17 cellular contexts compared by ENCODE assay signal in genomic region chr10:112927980-112928379, GRCh38. TPM values are rescaled to one million over a fixed set of nuclear protein-coding genes. Genes with fewer than 3 reads are reported as not detected.
DNase-seq lines count a peak whose midpoint lies in the region; ATAC-seq, FAIRE-seq and TF ChIP-seq lines count a peak whose summit lies in the region.
"Had no signal": no experiment of that assay in that cellular context is flagged by ENCODE, and none has a peak within 500 bp of the region (broad histone marks: within the 10 kb centered on the region; RNA-seq: fewer than 3 reads in every experiment).

No MANE protein-coding gene starts in this region.

- no peak overlapping the region for H3K4me3 Mint-ChIP-seq in neural progenitor cell
- H3K4me3 Mint-ChIP-seq in stimulated activated effector memory CD8-positive, alpha-beta T cell treated with anti-CD3 and anti-CD28 coated beads, Interleukin-12 subunit alpha, Interleukin-12 subunit beta, amount 100 ng/mL, for 72 hours, result no peak overlapping the region
- H3K4me3 Mint-ChIP-seq: CD4-positive, alpha-beta memory T cell; HFFc6 had no signal

- H3K9ac ChIP-seq in HUES48 (ENCODE audit: low read depth, low read length) (no peak overlapping the region), H1 (replicated peaks in 1 of 4; ENCODE audit: extremely low read depth in 1 of 4, low read depth in 3 of 4, low read length in 3 of 4) (no peak overlapping the region), neural progenitor cell (no peak overlapping the region)

- no peak for TF ChIP-seq RAD21 in H1 (IDR thresholded peaks at IDR 0.05 in 1 of 2, conservative IDR thresholded peaks at IDR 0.05 in 1 of 2; ENCODE audit: low read depth in 2 of 2, low read length in 2 of 2)

- H3K79me1 ChIP-seq in H1 (ENCODE audit: low read depth, low read length), result no peaks in the 10 kb centered on the region

- POLR2A ChIA-PET in H1 (lab: Charles Lee; ENCODE audit: partially characterized antibody), result interaction anchor here (0.6 to 1.7 kb wide), 7 partner anchors 10 to 272 kb away, joined by 3 to 8 read pairs (median 4); no protein-coding TSS in a partner anchor

- H2BK15ac ChIP-seq in H1 (ENCODE audit: low read length), result no peak overlapping the region

- H3K9me3 ChIP-seq in HUES48 (ENCODE audit: control insufficient read depth, insufficient read depth, low read length) (no peaks in the 10 kb centered on the region), H1 (ENCODE audit: insufficient read depth in 2 of 2, low read depth in 1 of 2, low read length in 1 of 2) (no peaks in the 10 kb centered on the region), neural progenitor cell (ENCODE audit: low read depth) (no peaks in the 10 kb centered on the region)
- H3K9me3 ChIP-seq: HAP-1 had no signal

- H3K36me3 ChIP-seq in HUES48 (ENCODE audit: control insufficient read depth, insufficient read depth, low read length), result no peaks in the 10 kb centered on the region
- H3K36me3 ChIP-seq in H1 (ENCODE audit: control insufficient read depth in 2 of 4, insufficient read depth in 4 of 4, low read length in 3 of 4), result no peaks in the 10 kb centered on the region
- H3K36me3 ChIP-seq in neural progenitor cell, result no peaks in the 10 kb centered on the region
- H3K36me3 ChIP-seq: HAP-1 had no signal

- H3K4me2 ChIP-seq in H1 (ENCODE audit: insufficient read depth in 1 of 2, low read depth in 2 of 2, low read length in 2 of 2) (peak overlapping the region in 1 of 2 experiments; percentile 18; a peak in 2 of 4 replicates), neural progenitor cell (peak overlapping the region; percentile 55)

- no peaks in the 10 kb centered on the region for H3K23me2 ChIP-seq in H1 (ENCODE audit: low read depth, low read length)

- H4K20me1 ChIP-seq in H1 (replicated peaks in 1 of 2; ENCODE audit: control insufficient read depth in 1 of 2, insufficient read depth in 2 of 2, low read length in 2 of 2), result no peaks in the 10 kb centered on the region
- no peaks in the 10 kb centered on the region for H4K20me1 ChIP-seq in neural progenitor cell (ENCODE audit: low read depth)

- no peak for TF ChIP-seq POLR2A in H1 (IDR thresholded peaks at IDR 0.05; ENCODE audit: control extremely low read depth in 1 of 2, low read depth in 2 of 2, low read length in 2 of 2)

- H3F3A ChIP-seq in neural progenitor cell (ENCODE audit: low read depth), result peaks cover 20% of the 10 kb centered on the region

- no peak overlapping the region for H2BK12ac ChIP-seq in H1 (ENCODE audit: low read depth, low read length)

- H3K23ac ChIP-seq in H1 (ENCODE audit: insufficient read length), result no peak overlapping the region

- H3K27ac Mint-ChIP-seq in neural progenitor cell, result no peak overlapping the region
- H3K27ac Mint-ChIP-seq in stimulated activated effector memory CD8-positive, alpha-beta T cell treated with anti-CD3 and anti-CD28 coated beads, Interleukin-12 subunit alpha, Interleukin-12 subunit beta, amount 100 ng/mL, for 72 hours, result no peak overlapping the region
- H3K27ac Mint-ChIP-seq: CD4-positive, alpha-beta memory T cell; HFFc6 had no signal

- H3K27me3 Mint-ChIP-seq in neural progenitor cell (ENCODE audit: insufficient read depth, low read depth), result peaks cover 2% of the 10 kb centered on the region

- TF ChIP-seq CTCF in H1 (IDR thresholded peaks at IDR 0.05; ENCODE audit: control extremely low read depth in 1 of 3, insufficient read depth in 1 of 3, low read depth in 1 of 3, low read length in 3 of 3) (no peak), neural progenitor cell (IDR thresholded peaks at IDR 0.05) (no peak)

- H3K4me1 Mint-ChIP-seq in neural progenitor cell, result peaks cover 6% of the 10 kb centered on the region
- H3K4me1 Mint-ChIP-seq in stimulated activated effector memory CD8-positive, alpha-beta T cell treated with anti-CD3 and anti-CD28 coated beads, Interleukin-12 subunit alpha, Interleukin-12 subunit beta, amount 100 ng/mL, for 72 hours, result no peaks in the 10 kb centered on the region
- H3K4me1 Mint-ChIP-seq: CD4-positive, alpha-beta memory T cell had no signal

- H3K14ac ChIP-seq in H1 (ENCODE audit: insufficient read length), result no peak overlapping the region

- peak overlapping the region; percentile 16 for H3K27ac ChIP-seq in HUES48 (ENCODE audit: low read depth, low read length)
- H3K27ac ChIP-seq in H1 (ENCODE audit: low read depth, low read length), result no peak overlapping the region
- H3K27ac ChIP-seq in neural progenitor cell, result no peak overlapping the region

- no peak overlapping the region for H3K4me3 ChIP-seq in HUES48 (ENCODE audit: low read depth, low read length)
- H3K4me3 ChIP-seq in H1 (ENCODE audit: extremely low read depth in 1 of 4, insufficient read depth in 2 of 4, low read depth in 3 of 4, low read length in 4 of 4), result no peak overlapping the region
- no peak overlapping the region for H3K4me3 ChIP-seq in neural progenitor cell
- H3K4me3 ChIP-seq: HAP-1 had no signal

- no peaks in the 10 kb centered on the region for H3K36me3 Mint-ChIP-seq in neural progenitor cell
- no peaks in the 10 kb centered on the region for H3K36me3 Mint-ChIP-seq in stimulated activated effector memory CD8-positive, alpha-beta T cell treated with anti-CD3 and anti-CD28 coated beads, Interleukin-12 subunit alpha, Interleukin-12 subunit beta, amount 100 ng/mL, for 72 hours

- H3K56ac ChIP-seq in H1 (replicated peaks; ENCODE audit: insufficient read length, low read depth, low read length), result no peak overlapping the region

- H3K4me1 ChIP-seq in HUES48 (ENCODE audit: control insufficient read depth, insufficient read depth, low read length) (peaks cover 10% of the 10 kb centered on the region), H1 (replicated peaks in 1 of 4; ENCODE audit: control insufficient read depth in 3 of 4, insufficient read depth in 4 of 4, low read length in 3 of 4) (peaks cover 0 to 11% (median 3%) of the 10 kb centered on the region in 4 experiments; a peak in 3 of 7 replicates), neural progenitor cell (peaks cover 11% of the 10 kb centered on the region)
- H3K4me1 ChIP-seq: HAP-1 had no signal

- DNase-seq in H1 (ENCODE audit: low read depth in 1 of 2, low spot score in 2 of 2), result no peak
- no peak for DNase-seq in neural progenitor cell (ENCODE audit: low spot score)
- no peak for DNase-seq in stimulated activated effector memory CD8-positive, alpha-beta T cell treated with anti-CD3 and anti-CD28 coated beads, Interleukin-12 subunit alpha, Interleukin-12 subunit beta, amount 100 ng/mL, for 72 hours (ENCODE audit: low spot score in 2 of 2)
- DNase-seq in NOMO-1 treated with DMSO at 0.1 percent for 48 hours (lab: John Stamatoyannopoulos, UW; ENCODE audit: unreplicated experiment), result no peak
- DNase-seq: C1 segment of cervical spinal cord; Calu3; CD4-positive, alpha-beta memory T cell; COR-L47; DMS53; DMS79 treated with DMSO at 0.1 percent for 48 hours; GF-D8; HFFc6 had no signal

- H3K27me3 ChIP-seq in HUES48 (ENCODE audit: control insufficient read depth, insufficient read depth, low read length) (no peaks in the 10 kb centered on the region), H1 (replicated peaks in 1 of 4; ENCODE audit: control insufficient read depth in 3 of 4, extremely low read depth in 1 of 4, insufficient read depth in 3 of 4, low read length in 3 of 4) (no peaks in the 10 kb centered on the region), neural progenitor cell (no peaks in the 10 kb centered on the region)

- H3K18ac ChIP-seq in H1 (ENCODE audit: extremely low read depth, low read length), result no peak overlapping the region

- peak overlapping the region; percentile 23 for H2BK120ac ChIP-seq in H1 (replicated peaks; ENCODE audit: low read depth, low read length)

- no peak overlapping the region for H3K4ac ChIP-seq in H1 (replicated peaks; ENCODE audit: insufficient read length, low read depth, low read length)

- H2AK5ac ChIP-seq in H1 (ENCODE audit: low read depth, low read length), result no peak overlapping the region

- FAIRE-seq in H1 (lab: Jason Lieb, UNC), result peak; percentile 85
- FAIRE-seq: GM12891, GM18507 had no signal

- H2AFZ ChIP-seq in H1 (ENCODE audit: low read length), result no peak overlapping the region
- H2AFZ ChIP-seq in neural progenitor cell (replicated peaks), result no peak overlapping the region

- no peak for ATAC-seq in stimulated activated effector memory CD8-positive, alpha-beta T cell treated with anti-CD3 and anti-CD28 coated beads, Interleukin-12 subunit alpha, Interleukin-12 subunit beta, amount 100 ng/mL, for 72 hours
- no peak for ATAC-seq in HG02623 (IDR thresholded peaks at IDR 0.05; ENCODE audit: unreplicated experiment)

- no peak overlapping the region for H4K91ac ChIP-seq in H1 (replicated peaks; ENCODE audit: insufficient read length, low read length)

- H2BK20ac ChIP-seq in H1 (ENCODE audit: low read length), result no peak overlapping the region

- H4K8ac ChIP-seq in H1 (ENCODE audit: extremely low read depth, insufficient read depth, low read length), result no peak overlapping the region

- WGBS in H1 (ENCODE audit: extremely low coverage in 1 of 2, insufficient coverage in 1 of 2, insufficient read length in 1 of 2, insufficient replicate concordance in 2 of 2, low coverage in 1 of 2, low lambda C conversion rate in 2 of 2, missing lambda C conversion rate in 1 of 2), 2 experiments, result 65% methylated on average over 2 of the region's 2 CpGs; no CpG with 5 or more reads in 1 of the 2 experiments

- no peak overlapping the region for H4K5ac ChIP-seq in H1 (ENCODE audit: insufficient read length, low read depth, low read length)

- CTCF ChIA-PET in H1 (lab: Charles Lee; ENCODE audit: partially characterized antibody), result interaction anchor here (0.8 to 1.7 kb wide), 5 partner anchors 8 to 460 kb away, joined by 3 to 6 read pairs (median 5); no protein-coding TSS in a partner anchor

- no peak overlapping the region for H2BK5ac ChIP-seq in H1 (ENCODE audit: low read depth, low read length)

- no peak for TF ChIP-seq EP300 in H1 (IDR thresholded peaks at IDR 0.05; ENCODE audit: borderline replicate concordance in 1 of 2, low read depth in 2 of 2, low read length in 2 of 2)

- H3K9me3 Mint-ChIP-seq in neural progenitor cell, result peaks cover 13% of the 10 kb centered on the region
- peaks cover 6% of the 10 kb centered on the region for H3K9me3 Mint-ChIP-seq in stimulated activated effector memory CD8-positive, alpha-beta T cell treated with anti-CD3 and anti-CD28 coated beads, Interleukin-12 subunit alpha, Interleukin-12 subunit beta, amount 100 ng/mL, for 72 hours

- H3K79me2 ChIP-seq in H1 (ENCODE audit: control insufficient read depth in 1 of 2, insufficient read depth in 2 of 2, low read length in 2 of 2) (no peaks in the 10 kb centered on the region), neural progenitor cell (ENCODE audit: low read depth) (no peaks in the 10 kb centered on the region)

RNA-seq across cellular contexts. Expression of gene TCF7L2, which starts 22.1 kb away (rescaled TPM):
- 63.7 and 67.3 TPM in 2 replicates for total RNA-seq in H1 (2021; fragmentation: NEBNext Ultra II Directional; extraction: Animal tissue kit (Norgen Biotek cat#: 25700))
- 33.9 and 52.6 TPM in 2 replicates for polyA plus RNA-seq in H1 (2011; rRNA removed)
- polyA plus RNA-seq in H1 (2011; cell fraction: cytosol; rRNA removed), result 15.1 TPM
- polyA plus RNA-seq in H1 (2011; cell fraction: nucleus; rRNA removed), result 89.0 TPM
- polyA plus RNA-seq in H1 (2012, experiment 1 of 2), result 60.9 to 109 TPM (median 93.0 TPM) in 4 replicates
- polyA plus RNA-seq in H1 (2012, experiment 2 of 2), result 26.5 TPM
- polyA plus RNA-seq in H1 (2013, experiment 1 of 2), result 79.6 TPM
- 75.5 TPM for polyA plus RNA-seq in H1 (2013, experiment 2 of 2)
- 33.9 and 38.1 TPM in 2 replicates for polyA minus RNA-seq in H1 (2011; rRNA and poly(A)+ RNA removed)
- 58.9 TPM for polyA minus RNA-seq in H1 (2011; cell fraction: cytosol; rRNA and poly(A)+ RNA removed)
- 106 TPM for polyA minus RNA-seq in H1 (2011; cell fraction: nucleus; rRNA and poly(A)+ RNA removed)
- 11.0 and 12.3 TPM in 2 replicates for total RNA-seq in neural progenitor cell (ENCODE audit: low replicate concordance)
